ENCODE assay signal across 32 cellular contexts in the genomic region with DNA sequence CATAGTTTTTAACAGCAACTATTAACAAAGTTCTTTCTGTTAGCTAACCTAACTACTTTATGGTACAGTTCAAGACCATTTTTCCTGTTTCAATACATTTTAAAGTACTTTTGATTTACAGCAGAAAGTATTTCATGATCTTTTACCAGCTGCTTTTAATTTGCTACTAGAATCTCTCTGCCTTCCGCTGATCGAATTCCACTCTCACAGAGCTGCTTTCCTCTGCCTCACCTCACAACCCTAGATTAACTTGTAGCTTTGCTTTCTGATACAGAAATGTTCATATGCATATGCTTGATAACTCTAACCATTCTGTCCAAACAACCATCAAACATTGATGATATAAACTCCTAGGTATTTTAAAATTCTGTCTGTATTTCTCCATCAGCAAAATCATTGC.
"Had no signal": no experiment of that assay in that cellular context is flagged by ENCODE, and none has a peak within 500 bp of the region (broad histone marks: within the 10 kb centered on the region; RNA-seq: fewer than 3 reads in every experiment).

No MANE protein-coding gene starts in this region.

- H3K4me3 Mint-ChIP-seq: activated B cell treated with CpG ODN at 0.5 μM for 24 hours; activated CD8-positive, alpha-beta T cell treated with anti-CD3 and anti-CD28 coated beads for 36 hours; activated naive CD4-positive, alpha-beta T cell treated with anti-CD3 and anti-CD28 coated beads, Interleukin-2, amount 50 U/mL, for 24 hours; activated naive CD8-positive, alpha-beta T cell treated with anti-CD3 and anti-CD28 coated beads for 36 hours; activated naive CD8-positive, alpha-beta T cell treated with anti-CD3 and anti-CD28 coated beads, Interleukin-2, amount 50 U/mL, for 24 hours; activated T-cell treated with anti-CD3 and anti-CD28 coated beads, Interleukin-2, amount 50 U/mL, for 4 hours; activated T-helper 17 cell treated with anti-CD3 and anti-CD28 coated beads, Interleukin-2, amount 50 U/mL, for 72 hours; brain; central memory CD8-positive, alpha-beta T cell; T-helper 17 cell; T-helper 2 cell treated with Interferon-gamma antibody and Interleukin-4, amounts not matched to agents 5 μg/mL and 100 μg/mL, for 36 hours had no signal

- H3K27me3 ChIP-seq: ascending aorta, esophagus squamous epithelium, gastrocnemius medialis, heart right ventricle had no signal

- H3K9me3 Mint-ChIP-seq: T-helper 2 cell treated with Interferon-gamma antibody and Interleukin-4, amounts not matched to agents 5 μg/mL and 100 μg/mL, for 36 hours had no signal

- H3K4me3 ChIP-seq: ascending aorta, esophagus squamous epithelium, gastrocnemius medialis, heart right ventricle had no signal

- H3K9me3 ChIP-seq: ascending aorta, esophagus squamous epithelium, gastrocnemius medialis had no signal

- H3K36me3 Mint-ChIP-seq: activated naive CD4-positive, alpha-beta T cell treated with anti-CD3 and anti-CD28 coated beads, Interleukin-2, amount 50 U/mL, for 24 hours; activated naive CD8-positive, alpha-beta T cell treated with anti-CD3 and anti-CD28 coated beads for 36 hours had no signal

- H3K27ac ChIP-seq: ascending aorta, epithelial cell of prostate, esophagus squamous epithelium, foreskin keratinocyte, gastrocnemius medialis, heart right ventricle, WERI-Rb-1 had no signal

- H3K27me3 Mint-ChIP-seq: activated B cell treated with CpG ODN at 0.5 μM for 24 hours; activated naive CD4-positive, alpha-beta T cell treated with anti-CD3 and anti-CD28 coated beads, Interleukin-2, amount 50 U/mL, for 24 hours; activated naive CD8-positive, alpha-beta T cell treated with anti-CD3 and anti-CD28 coated beads for 36 hours; activated T-helper 17 cell treated with anti-CD3 and anti-CD28 coated beads, Interleukin-2, amount 50 U/mL, for 72 hours; brain; T-helper 17 cell had no signal

- H3K27ac Mint-ChIP-seq: activated B cell treated with CpG ODN at 0.5 μM for 24 hours; activated CD8-positive, alpha-beta T cell treated with anti-CD3 and anti-CD28 coated beads for 36 hours; activated naive CD4-positive, alpha-beta T cell treated with anti-CD3 and anti-CD28 coated beads, Interleukin-2, amount 50 U/mL, for 24 hours; activated naive CD8-positive, alpha-beta T cell treated with anti-CD3 and anti-CD28 coated beads for 36 hours; activated naive CD8-positive, alpha-beta T cell treated with anti-CD3 and anti-CD28 coated beads, Interleukin-2, amount 50 U/mL, for 24 hours; activated T-helper 17 cell treated with anti-CD3 and anti-CD28 coated beads, Interleukin-2, amount 50 U/mL, for 72 hours; brain; T-helper 17 cell; T-helper 2 cell treated with Interferon-gamma antibody and Interleukin-4, amounts not matched to agents 5 μg/mL and 100 μg/mL, for 36 hours had no signal

- H3K4me1 ChIP-seq: ascending aorta, esophagus squamous epithelium, foreskin keratinocyte, gastrocnemius medialis, heart right ventricle had no signal

- H3K4me1 Mint-ChIP-seq: activated B cell treated with CpG ODN at 0.5 μM for 24 hours; activated naive CD4-positive, alpha-beta T cell treated with anti-CD3 and anti-CD28 coated beads, Interleukin-2, amount 50 U/mL, for 24 hours; activated naive CD8-positive, alpha-beta T cell treated with anti-CD3 and anti-CD28 coated beads for 36 hours; activated naive CD8-positive, alpha-beta T cell treated with anti-CD3 and anti-CD28 coated beads, Interleukin-2, amount 50 U/mL, for 24 hours; activated T-helper 17 cell treated with anti-CD3 and anti-CD28 coated beads, Interleukin-2, amount 50 U/mL, for 72 hours; brain; central memory CD8-positive, alpha-beta T cell; T-helper 17 cell had no signal

- DNase-seq: activated B cell treated with CpG ODN at 0.5 μM for 24 hours; activated CD4-positive, alpha-beta T cell treated with anti-CD3 and anti-CD28 coated beads for 48 hours; activated CD4-positive, alpha-beta T cell treated with anti-CD3 and anti-CD28 coated beads, Interleukin-2, amount 50 U/mL, for 1 hour; activated CD4-positive, alpha-beta T cell treated with anti-CD3 and anti-CD28 coated beads, Interleukin-2, amount 50 U/mL, for 48 hours; activated CD8-positive, alpha-beta memory T cell treated with anti-CD3 and anti-CD28 coated beads for 24 hours; activated CD8-positive, alpha-beta T cell treated with anti-CD3 and anti-CD28 coated beads for 36 hours; activated effector memory CD4-positive, alpha-beta T cell treated with Interleukin-2 at 50 U/mL for 16 hours; activated gamma-delta T cell treated with Interleukin-2 at 50 U/mL for 16 hours; activated naive CD4-positive, alpha-beta T cell treated with Interleukin-2 at 50 U/mL for 16 hours; activated naive CD8-positive, alpha-beta T cell treated with anti-CD3 and anti-CD28 coated beads for 36 hours; activated naive CD8-positive, alpha-beta T cell treated with anti-CD3 and anti-CD28 coated beads, Interleukin-2, amount 50 U/mL, for 24 hours; activated T-cell treated with anti-CD3 and anti-CD28 coated beads, Interleukin-2, amount 50 U/mL, for 4 hours; cortex of kidney; dermis blood vessel endothelial cell; effector CD8-positive, alpha-beta T cell; esophagus squamous epithelium; gastrocnemius medialis; glutamatergic neuron; heart right ventricle; T-helper 1 cell; T-helper 17 cell; T1000; WERI-Rb-1 had no signal

- H3K36me3 ChIP-seq: ascending aorta, esophagus squamous epithelium, gastrocnemius medialis, heart right ventricle, WERI-Rb-1 had no signal

- ATAC-seq: activated CD4-positive, CD25-positive, alpha-beta regulatory T cell treated with anti-CD3 and anti-CD28 coated beads, Interleukin-2, amount 50 U/mL, for 24 hours; activated CD8-positive, alpha-beta T cell treated with anti-CD3 and anti-CD28 coated beads for 36 hours; activated naive CD8-positive, alpha-beta T cell treated with anti-CD3 and anti-CD28 coated beads, Interleukin-2, amount 50 U/mL, for 24 hours; activated T-cell treated with anti-CD3 and anti-CD28 coated beads, Interleukin-2, amount 50 U/mL, for 4 hours; activated T-helper 17 cell treated with anti-CD3 and anti-CD28 coated beads, Interleukin-2, amount 50 U/mL, for 72 hours; foreskin keratinocyte; gastrocnemius medialis; heart right ventricle; T-helper 17 cell had no signal
